7 cellular contexts compared by ENCODE assay signal in the genomic region with DNA sequence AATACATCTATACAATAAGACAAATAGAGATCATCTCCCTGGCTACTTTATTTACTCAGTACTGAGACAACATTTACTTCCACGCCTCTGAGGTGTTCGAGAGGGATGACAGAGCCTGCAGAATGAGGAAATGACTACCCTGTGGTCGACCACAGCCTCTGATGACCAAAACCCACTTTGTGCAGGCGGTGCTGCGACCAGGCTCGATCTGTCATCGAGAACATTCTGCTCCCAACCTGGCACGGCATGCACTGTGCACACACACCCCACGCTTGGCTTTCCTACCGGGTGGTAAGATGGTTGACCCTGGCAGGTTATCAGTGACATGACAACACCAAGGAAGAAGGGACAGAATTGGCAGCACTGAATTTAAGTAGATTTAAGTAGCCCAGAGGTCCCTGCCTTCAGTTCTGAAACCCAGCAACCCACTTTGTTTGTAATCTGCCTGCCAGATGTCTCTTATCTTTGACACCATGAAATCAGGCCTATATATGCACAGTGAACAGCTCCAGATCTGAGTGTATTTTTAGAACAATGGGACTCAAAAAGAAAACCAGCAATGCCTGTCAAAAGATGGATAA. TPM values are rescaled to one million over a fixed set of nuclear protein-coding genes. Genes with fewer than 3 reads are reported as not detected.
A peak's percentile ranks its signal among the peaks of the same experiment; 100 is the strongest.
DNase-seq lines count a peak whose midpoint lies in the region; ATAC-seq and TF ChIP-seq lines count a peak whose summit lies in the region.

No MANE protein-coding gene starts in this region.

- H3K4me3 ChIP-seq in fibroblast of the aortic adventitia (ENCODE audit: low read depth, low read length): no peak overlapping the region
- peak overlapping the region in 1 of 3 donors; percentile 37 for H3K4me3 ChIP-seq in skeletal muscle tissue (ENCODE audit: low read length in 3 of 3)

- peaks cover 77 to 93% (median 90%) of the 10 kb centered on the region in 3 donors for H3K4me1 ChIP-seq in skeletal muscle tissue (ENCODE audit: control insufficient read depth in 3 of 3, insufficient read depth in 3 of 3, low read length in 3 of 3)

- no peaks in the 10 kb centered on the region for H3K9me3 ChIP-seq in skeletal muscle tissue (ENCODE audit: control insufficient read depth in 3 of 3, low read length in 3 of 3)

- peak overlapping the region; percentile 73 for H3K27ac ChIP-seq in skeletal muscle tissue (ENCODE audit: low read depth, low read length)

- TF ChIP-seq CTCF in fibroblast of the aortic adventitia (IDR thresholded peaks at IDR 0.05; ENCODE audit: insufficient read depth, low read length): no peak

- peak; percentile 14 for DNase-seq in NAMALWA (ENCODE audit: low spot score)
- peak in 2 of 3 experiments; percentile 34 to 60 for DNase-seq in activated CD8-positive, alpha-beta memory T cell treated with anti-CD3 and anti-CD28 coated beads for 48 hours (ENCODE audit: low read depth in 2 of 3, low spot score in 2 of 3)
- DNase-seq in fibroblast of the aortic adventitia (ENCODE audit: low read depth): peak; percentile 56
- no peak for DNase-seq in 8988T

- H3K36me3 ChIP-seq in skeletal muscle tissue (ENCODE audit: control insufficient read depth in 3 of 3, insufficient read depth in 3 of 3, low read length in 3 of 3): peaks cover 2 to 14% (median 10%) of the 10 kb centered on the region in 3 donors

- TF ChIP-seq POLR2A in GM18505 (IDR thresholded peaks at IDR 0.05; ENCODE audit: borderline replicate concordance, extremely low read depth, insufficient read depth, insufficient read length): no peak

- H3K27me3 ChIP-seq in skeletal muscle tissue (ENCODE audit: control insufficient read depth in 3 of 3, insufficient read depth in 3 of 3, low read length in 3 of 3): no peaks in the 10 kb centered on the region

- H3K9ac ChIP-seq in skeletal muscle tissue (ENCODE audit: low read depth in 1 of 3, low read length in 3 of 3): peak overlapping the region in 1 of 3 donors; percentile 17

- ATAC-seq in GM18505 (IDR thresholded peaks at IDR 0.05; ENCODE audit: unreplicated experiment): peak; percentile 91
- ATAC-seq in HG02588 (IDR thresholded peaks at IDR 0.05; ENCODE audit: unreplicated experiment): peak; percentile 85

RNA-seq across cellular contexts. Expression of gene TTI1, which starts 42.6 kb away (rescaled TPM):
- total RNA-seq in fibroblast of the aortic adventitia (ENCODE audit: low replicate concordance) (4.3 and 26.0 TPM in 2 replicates), skeletal muscle tissue (22.4 TPM)

RNA-seq across cellular contexts. Expression of gene RPRD1B, which starts 42.9 kb away (rescaled TPM):
- total RNA-seq in fibroblast of the aortic adventitia (ENCODE audit: low replicate concordance): 19.5 and 36.0 TPM in 2 replicates
- 35.5 TPM for total RNA-seq in skeletal muscle tissue
